In the genomic region with DNA sequence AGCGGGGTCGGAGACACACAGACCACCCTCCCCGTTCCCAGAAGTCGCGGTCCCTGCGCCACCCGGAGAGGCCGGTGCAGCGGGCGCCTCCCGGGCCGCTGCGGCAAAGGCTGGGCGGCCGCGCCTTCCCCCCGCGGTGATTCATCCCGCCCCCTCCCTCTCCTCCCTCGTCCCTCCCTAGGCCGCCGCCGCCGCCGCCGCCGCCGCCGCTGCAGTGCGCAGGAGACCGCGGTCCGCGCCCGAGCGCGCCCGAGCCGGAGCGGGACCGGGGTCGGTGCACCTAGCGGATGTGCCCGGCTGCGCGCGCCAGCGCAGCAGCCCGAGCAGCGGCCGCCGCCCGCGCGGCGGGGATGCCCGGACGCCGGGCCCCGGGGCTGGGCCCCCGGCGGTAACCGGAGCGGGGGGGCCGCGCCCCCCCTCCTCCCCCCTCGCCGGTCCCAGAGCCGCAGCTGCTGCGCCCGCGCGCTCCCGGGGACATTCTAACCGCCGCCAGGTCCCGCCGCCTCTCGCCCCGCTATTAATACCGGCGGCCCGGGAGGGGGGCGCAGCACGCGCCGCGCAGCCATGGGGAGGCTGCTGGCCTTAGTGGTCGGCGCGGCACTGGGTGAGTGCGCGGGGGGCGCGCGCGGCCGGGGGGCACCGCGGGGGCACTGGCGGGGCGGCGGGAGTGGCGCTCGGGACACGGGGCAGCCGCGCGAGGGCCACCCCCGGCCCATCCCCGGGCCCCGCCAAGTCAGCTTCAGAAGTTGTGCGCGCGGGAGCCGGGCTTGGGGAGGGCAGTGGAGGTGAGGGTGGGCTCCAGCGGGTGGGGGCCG, we compare ENCODE assay signal across 8 cellular contexts. TPM values are rescaled to one million over a fixed set of nuclear protein-coding genes. Genes with fewer than 3 reads are reported as not detected.
DNase-seq lines count a peak whose midpoint lies in the region; ATAC-seq and TF ChIP-seq lines count a peak whose summit lies in the region.
"Had no signal": no experiment of that assay in that cellular context is flagged by ENCODE, and none has a peak within 500 bp of the region (broad histone marks: within the 10 kb centered on the region; RNA-seq: fewer than 3 reads in every experiment).

Gene SCN1B, plus strand, starts transcription at position 214 of the 815 bp plus-strand sequence. Its CDS starts 351 bp downstream, at position 565.

- peak within 1 kb of the TSS; percentile 67 to 87 (median 70) for H3K4me3 ChIP-seq in esophagus muscularis mucosa
- peak within 1 kb of the TSS; percentile 24 for H3K4me3 ChIP-seq in naive thymus-derived CD4-positive, alpha-beta T cell (ENCODE audit: low read length)

- no peaks in the 10 kb centered on the region for H3K9me3 ChIP-seq in esophagus muscularis mucosa
- no peaks in the 10 kb centered on the region for H3K9me3 ChIP-seq in naive thymus-derived CD4-positive, alpha-beta T cell (ENCODE audit: control insufficient read depth in 2 of 3, low read length in 3 of 3)

- H3K36me3 ChIP-seq in esophagus muscularis mucosa, result peaks cover 7 to 53% (median 36%) of the 10 kb centered on the region in 4 donors
- peaks cover 0 to 30% (median 2%) of the 10 kb centered on the region in 3 experiments for H3K36me3 ChIP-seq in naive thymus-derived CD4-positive, alpha-beta T cell (ENCODE audit: control insufficient read depth in 2 of 3, insufficient read depth in 3 of 3, low read length in 3 of 3)

- peaks cover 5 to 14% (median 10%) of the 10 kb centered on the region in 7 donors for H3K4me1 Mint-ChIP-seq in naive thymus-derived CD4-positive, alpha-beta T cell
- peaks cover 7 to 8% of the 10 kb centered on the region in 2 donors for H3K4me1 Mint-ChIP-seq in stimulated activated naive B cell treated with anti-CD40 and anti-IgM and Interleukin-4, amounts not matched to agents 10 μg/mL and 1 μg/mL and 100 μg/mL, for 72 hours

- no peak for TF ChIP-seq EP300 in esophagus muscularis mucosa (IDR thresholded peaks at IDR 0.05)

- POLR2A ChIA-PET in naive thymus-derived CD4-positive, alpha-beta T cell (lab: Charles Lee), result interaction anchor here (0.6 to 2.0 kb wide), 2 partner anchors 16 to 46 kb away, joined by 4 to 8 read pairs; no protein-coding TSS in a partner anchor

- no peak for TF ChIP-seq POLR2A in esophagus muscularis mucosa (IDR thresholded peaks at IDR 0.05; ENCODE audit: low read depth)

- H3K9me3 Mint-ChIP-seq in naive thymus-derived CD4-positive, alpha-beta T cell, result no peaks in the 10 kb centered on the region
- H3K9me3 Mint-ChIP-seq in stimulated activated naive B cell treated with anti-CD40 and anti-IgM and Interleukin-4, amounts not matched to agents 10 μg/mL and 1 μg/mL and 100 μg/mL, for 72 hours, result no peaks in the 10 kb centered on the region

- CTCF ChIA-PET in naive thymus-derived CD4-positive, alpha-beta T cell (lab: Charles Lee), result no interaction called here

- TF ChIP-seq CTCF in GM13976 (IDR thresholded peaks at IDR 0.05; ENCODE audit: borderline replicate concordance, control extremely low read depth, extremely low read depth, insufficient read depth, missing control alignments) (no peak), esophagus muscularis mucosa (IDR thresholded peaks at IDR 0.05) (no peak)

- in situ Hi-C loops in GM13976 (cut with MboI; ENCODE audit: low sequenced_read_pairs, unreplicated experiment), result no loop called here

- peak; percentile 78 for ATAC-seq in naive thymus-derived CD4-positive, alpha-beta T cell
- peak; percentile 64 to 69 for ATAC-seq in stimulated activated naive B cell treated with anti-CD40 and anti-IgM and Interleukin-4, amounts not matched to agents 10 μg/mL and 1 μg/mL and 100 μg/mL, for 72 hours (replicated peaks)
- no peak for ATAC-seq in GM19023 (IDR thresholded peaks at IDR 0.05; ENCODE audit: unreplicated experiment)

- intact Hi-C loops in esophagus muscularis mucosa (cut with DNase I), result no loop called here
- intact Hi-C loops in naive thymus-derived CD4-positive, alpha-beta T cell (cut with micrococcal nuclease), result loop anchor here in 1 of 2 donors (1.0 to 2.0 kb wide), 2 partner anchors 14 to 16 kb away; no protein-coding TSS in a partner anchor

- H3K4me1 ChIP-seq in esophagus muscularis mucosa, result peaks cover 15 to 25% (median 21%) of the 10 kb centered on the region in 4 donors
- peaks cover 0 to 4% of the 10 kb centered on the region in 2 donors for H3K4me1 ChIP-seq in naive thymus-derived CD4-positive, alpha-beta T cell (ENCODE audit: control insufficient read depth in 2 of 2, insufficient read depth in 2 of 2, low read length in 2 of 2)

- peak within 1 kb of the TSS in 6 of 9 donors; percentile 29 to 82 (median 52) for H3K27ac Mint-ChIP-seq in naive thymus-derived CD4-positive, alpha-beta T cell
- H3K27ac Mint-ChIP-seq in stimulated activated naive B cell treated with anti-CD40 and anti-IgM and Interleukin-4, amounts not matched to agents 10 μg/mL and 1 μg/mL and 100 μg/mL, for 72 hours, result peak within 1 kb of the TSS; percentile 37

- peak within 1 kb of the TSS; percentile 60 to 71 (median 65) for H3K27ac ChIP-seq in esophagus muscularis mucosa (replicated peaks in 1 of 4)
- no peak within 1 kb of the TSS for H3K27ac ChIP-seq in naive thymus-derived CD4-positive, alpha-beta T cell (ENCODE audit: low read depth, low read length)
- H3K27ac ChIP-seq: epithelial cell of prostate had no signal

- 0% methylated on average over 2 of the region's 118 CpGs for whole genome bisulfite sequencing in esophagus muscularis mucosa

- no peaks in the 10 kb centered on the region for H3K27me3 ChIP-seq in esophagus muscularis mucosa
- H3K27me3 ChIP-seq in naive thymus-derived CD4-positive, alpha-beta T cell (ENCODE audit: control insufficient read depth in 2 of 2, insufficient read depth in 2 of 2, low read length in 2 of 2), result peaks cover 0 to 5% of the 10 kb centered on the region in 2 donors

- peaks cover 0 to 11% (median 0%) of the 10 kb centered on the region in 5 donors for H3K36me3 Mint-ChIP-seq in naive thymus-derived CD4-positive, alpha-beta T cell
- peaks cover 17 to 21% of the 10 kb centered on the region in 2 donors for H3K36me3 Mint-ChIP-seq in stimulated activated naive B cell treated with anti-CD40 and anti-IgM and Interleukin-4, amounts not matched to agents 10 μg/mL and 1 μg/mL and 100 μg/mL, for 72 hours

- H3K27me3 Mint-ChIP-seq in naive thymus-derived CD4-positive, alpha-beta T cell, result peaks cover 13 to 36% (median 19%) of the 10 kb centered on the region in 5 donors
- peaks cover 32 to 45% of the 10 kb centered on the region in 2 donors for H3K27me3 Mint-ChIP-seq in stimulated activated naive B cell treated with anti-CD40 and anti-IgM and Interleukin-4, amounts not matched to agents 10 μg/mL and 1 μg/mL and 100 μg/mL, for 72 hours

- H3K4me3 Mint-ChIP-seq in naive thymus-derived CD4-positive, alpha-beta T cell, result peak within 1 kb of the TSS; percentile 65 to 94 (median 80)
- peak within 1 kb of the TSS; percentile 62 to 68 for H3K4me3 Mint-ChIP-seq in stimulated activated naive B cell treated with anti-CD40 and anti-IgM and Interleukin-4, amounts not matched to agents 10 μg/mL and 1 μg/mL and 100 μg/mL, for 72 hours

- DNase-seq in GM13976 (ENCODE audit: low spot score), result peak; percentile 72
- peak; percentile 41 for DNase-seq in NCI-H460 (ENCODE audit: extremely low read depth, low read depth)
- peak; percentile 80 to 83 for DNase-seq in activated T-cell treated with anti-CD3 and anti-CD28 coated beads, Interleukin-2, amount 50 U/mL, for 48 hours
- DNase-seq in esophagus muscularis mucosa (ENCODE audit: extremely low spot score), result no peak
- peak in 7 of 9 donors; percentile 29 to 79 (median 36) for DNase-seq in naive thymus-derived CD4-positive, alpha-beta T cell
- DNase-seq in stimulated activated naive B cell treated with anti-CD40 and anti-IgM and Interleukin-4, amounts not matched to agents 10 μg/mL and 1 μg/mL and 100 μg/mL, for 72 hours, result peak; percentile 34

RNA-seq across cellular contexts. Expression of gene SCN1B, which starts in this region (rescaled TPM):
- total RNA-seq in NCI-H460 (2014; rRNA removed; shearing (Covaris generic)), result 0.61 and 0.82 TPM in 2 replicates
- polyA plus RNA-seq in NCI-H460 (2014; cell fraction: nucleus; rRNA removed), result 1.2 and 3.3 TPM in 2 replicates
- total RNA-seq in esophagus muscularis mucosa, result 10 to 100 TPM in 3 of 4 donors, 1 to 10 TPM in 1; 8.3 to 15.7 (median 12.8) TPM
- total RNA-seq in naive thymus-derived CD4-positive, alpha-beta T cell, result 1 to 10 TPM in 4 of 5 experiments, under 1 TPM in 1; 0.48 to 1.9 (median 1.8) TPM
- under 1 TPM in 1 of 2 donors, not detected in 1; 0.23 TPM for polyA plus RNA-seq in naive thymus-derived CD4-positive, alpha-beta T cell
